ENCODE assay signal across 8 cellular contexts in the genomic region with DNA sequence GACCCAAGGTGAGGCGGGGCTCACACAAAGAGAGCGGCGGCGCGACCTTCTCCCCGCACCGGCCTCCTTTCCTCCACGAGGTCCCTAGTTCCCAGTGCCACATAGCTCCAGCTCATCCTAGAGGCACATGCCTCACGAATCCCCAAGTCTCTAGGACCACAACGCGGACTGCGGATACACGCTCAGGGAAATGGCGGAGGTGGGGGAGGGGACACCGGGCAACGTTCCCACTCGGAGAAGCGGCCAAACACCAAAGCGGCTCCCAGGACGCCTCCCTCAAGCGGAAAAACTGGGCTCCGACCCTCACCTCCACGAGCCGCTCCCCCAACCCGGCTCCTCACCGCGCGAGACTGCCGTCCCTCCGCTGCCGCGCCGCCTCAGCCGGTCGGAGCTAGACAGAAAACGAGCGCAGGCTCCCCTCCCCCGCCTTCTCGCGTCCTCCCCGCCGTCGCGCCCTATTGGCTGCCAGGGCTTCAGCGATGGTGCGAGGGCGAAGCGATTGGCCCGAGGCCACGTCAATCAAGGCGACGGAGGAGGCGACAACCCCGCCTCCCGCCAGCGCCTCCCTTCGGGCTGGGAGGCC. TPM values are rescaled to one million over a fixed set of nuclear protein-coding genes. Genes with fewer than 3 reads are reported as not detected.
DNase-seq lines count a peak whose midpoint lies in the region; ATAC-seq lines count a peak whose summit lies in the region.

TSS of gene HNRNPK (minus strand) at position 404 of the 583 bp plus-strand sequence. CDS start 1,963 bp downstream, outside the sequence.

- H3K36me3 Mint-ChIP-seq in effector memory CD8-positive, alpha-beta T cell (ENCODE audit: insufficient read depth) = peaks cover 65% of the 10 kb centered on the region
- peaks cover 20% of the 10 kb centered on the region for H3K36me3 Mint-ChIP-seq in memory B cell

- peak within 1 kb of the TSS; percentile 99 for H3K27ac Mint-ChIP-seq in effector memory CD8-positive, alpha-beta T cell
- peak within 1 kb of the TSS; percentile 100 for H3K27ac Mint-ChIP-seq in memory B cell

- H3K9me3 Mint-ChIP-seq in effector memory CD8-positive, alpha-beta T cell = no peaks in the 10 kb centered on the region
- H3K9me3 Mint-ChIP-seq in memory B cell = no peaks in the 10 kb centered on the region

- peak; percentile 77 for ATAC-seq in GM21367 (IDR thresholded peaks at IDR 0.05; ENCODE audit: unreplicated experiment)
- peak; percentile 80 for ATAC-seq in effector memory CD8-positive, alpha-beta T cell (replicated peaks)
- ATAC-seq in memory B cell (ENCODE audit: low read depth) = peak; percentile 80

- peaks cover 24 to 51% of the 10 kb centered on the region in 2 donors for H3K4me1 Mint-ChIP-seq in effector memory CD8-positive, alpha-beta T cell (ENCODE audit: low read depth in 2 of 2)
- H3K4me1 Mint-ChIP-seq in memory B cell = peaks cover 21% of the 10 kb centered on the region

- DNase-seq in COR-L47 (lab: John Stamatoyannopoulos, UW) (peak; percentile 98), HT1080 (ENCODE audit: low read depth) (peak; percentile 92), NOMO-1 (lab: John Stamatoyannopoulos, UW; ENCODE audit: unreplicated experiment in 2 of 2) (peak; percentile 68 to 80), memory B cell (ENCODE audit: low spot score in 2 of 2) (peak in 1 of 2 donors; percentile 100)
- DNase-seq in activated CD8-positive, alpha-beta memory T cell treated with anti-CD3 and anti-CD28 coated beads for 48 hours (ENCODE audit: low read depth in 2 of 3, low spot score in 2 of 3) = peak; percentile 97 to 99 (median 98)
- DNase-seq in effector memory CD8-positive, alpha-beta T cell = peak; percentile 99 to 100 (median 100)
- peak; percentile 99 for DNase-seq in stimulated activated CD8-positive, alpha-beta memory T cell treated with anti-CD3 and anti-CD28 coated beads, Interleukin-12 subunit alpha, Interleukin-12 subunit beta, amount 100 ng/mL, for 1 hour (ENCODE audit: low read depth)

- H3K27me3 Mint-ChIP-seq in effector memory CD8-positive, alpha-beta T cell = no peaks in the 10 kb centered on the region
- no peaks in the 10 kb centered on the region for H3K27me3 Mint-ChIP-seq in memory B cell

- H3K4me3 Mint-ChIP-seq in effector memory CD8-positive, alpha-beta T cell = peak within 1 kb of the TSS; percentile 97 to 100
- peak within 1 kb of the TSS; percentile 99 for H3K4me3 Mint-ChIP-seq in memory B cell

RNA-seq across cellular contexts. Expression of gene HNRNPK, which starts in this region (rescaled TPM):
- total RNA-seq in HT1080 (2014; rRNA removed; shearing (Covaris generic)) = 681 and 1,082 TPM in 2 replicates
- polyA plus RNA-seq in HT1080 (2015; cell fraction: cytosol; rRNA removed) = 515 and 519 TPM in 2 replicates
- polyA plus RNA-seq in HT1080 (2015; cell fraction: nucleus; rRNA removed) = 1,121 and 1,129 TPM in 2 replicates
